Comparison of ENCODE assay signal across 1 cellular context in genomic region chr19:17565611-17566010, GRCh38.
TF ChIP-seq lines count a peak whose summit lies in the region.

No MANE protein-coding gene starts in this region.

TF ChIP-seq in WTC11, 78 proteins besides CTCF, POLR2A, EP300 and RAD21 (continued from another document):
- TF ChIP-seq, protein P1, sequence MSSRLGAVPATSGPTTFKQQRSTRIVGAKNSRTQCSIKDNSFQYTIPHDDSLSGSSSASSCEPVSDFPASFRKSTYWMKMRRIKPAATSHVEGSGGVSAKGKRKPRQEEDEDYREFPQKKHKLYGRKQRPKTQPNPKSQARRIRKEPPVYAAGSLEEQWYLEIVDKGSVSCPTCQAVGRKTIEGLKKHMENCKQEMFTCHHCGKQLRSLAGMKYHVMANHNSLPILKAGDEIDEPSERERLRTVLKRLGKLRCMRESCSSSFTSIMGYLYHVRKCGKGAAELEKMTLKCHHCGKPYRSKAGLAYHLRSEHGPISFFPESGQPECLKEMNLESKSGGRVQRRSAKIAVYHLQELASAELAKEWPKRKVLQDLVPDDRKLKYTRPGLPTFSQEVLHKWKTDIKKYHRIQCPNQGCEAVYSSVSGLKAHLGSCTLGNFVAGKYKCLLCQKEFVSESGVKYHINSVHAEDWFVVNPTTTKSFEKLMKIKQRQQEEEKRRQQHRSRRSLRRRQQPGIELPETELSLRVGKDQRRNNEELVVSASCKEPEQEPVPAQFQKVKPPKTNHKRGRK (CRISPR knock-in tag; IDR thresholded peaks at IDR 0.05; ENCODE audit: borderline replicate concordance), result no peak
- TF ChIP-seq, protein P2, sequence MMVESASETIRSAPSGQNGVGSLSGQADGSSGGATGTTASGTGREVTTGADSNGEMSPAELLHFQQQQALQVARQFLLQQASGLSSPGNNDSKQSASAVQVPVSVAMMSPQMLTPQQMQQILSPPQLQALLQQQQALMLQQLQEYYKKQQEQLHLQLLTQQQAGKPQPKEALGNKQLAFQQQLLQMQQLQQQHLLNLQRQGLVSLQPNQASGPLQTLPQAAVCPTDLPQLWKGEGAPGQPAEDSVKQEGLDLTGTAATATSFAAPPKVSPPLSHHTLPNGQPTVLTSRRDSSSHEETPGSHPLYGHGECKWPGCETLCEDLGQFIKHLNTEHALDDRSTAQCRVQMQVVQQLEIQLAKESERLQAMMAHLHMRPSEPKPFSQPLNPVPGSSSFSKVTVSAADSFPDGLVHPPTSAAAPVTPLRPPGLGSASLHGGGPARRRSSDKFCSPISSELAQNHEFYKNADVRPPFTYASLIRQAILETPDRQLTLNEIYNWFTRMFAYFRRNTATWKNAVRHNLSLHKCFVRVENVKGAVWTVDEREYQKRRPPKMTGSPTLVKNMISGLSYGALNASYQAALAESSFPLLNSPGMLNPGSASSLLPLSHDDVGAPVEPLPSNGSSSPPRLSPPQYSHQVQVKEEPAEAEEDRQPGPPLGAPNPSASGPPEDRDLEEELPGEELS (CRISPR knock-in tag; IDR thresholded peaks at IDR 0.05), result no peak
